Comparison of ENCODE assay signal across 26 cellular contexts in genomic region chr7:109282726-109283125, GRCh38.
"Had no signal": no experiment of that assay in that cellular context is flagged by ENCODE, and none has a peak within 500 bp of the region (broad histone marks: within the 10 kb centered on the region; RNA-seq: fewer than 3 reads in every experiment).

No MANE protein-coding gene starts in this region.

- H3K27me3 ChIP-seq: adrenal gland, esophagus muscularis mucosa, neutrophil, ovary, spleen, testis, uterus had no signal

- H3K4me1 ChIP-seq: adrenal gland, esophagus muscularis mucosa, lower lobe of right lung, prostate gland, spleen, testis, uterus had no signal

- H3K4me1 Mint-ChIP-seq: activated CD4-positive, alpha-beta T cell treated with anti-CD3 and anti-CD28 coated beads for 36 hours; activated CD8-positive, alpha-beta memory T cell treated with anti-CD3 and anti-CD28 coated beads, Interleukin-2, amount 10 ng/mL, durations not matched to agents 7 days and 5 days; activated naive CD8-positive, alpha-beta T cell treated with anti-CD3 and anti-CD28 coated beads for 36 hours; central memory CD8-positive, alpha-beta T cell; nephron had no signal

- H3K4me3 Mint-ChIP-seq: activated CD4-positive, alpha-beta T cell treated with anti-CD3 and anti-CD28 coated beads for 36 hours; activated CD8-positive, alpha-beta memory T cell treated with anti-CD3 and anti-CD28 coated beads, Interleukin-2, amount 10 ng/mL, durations not matched to agents 7 days and 5 days; activated CD8-positive, alpha-beta T cell treated with anti-CD3 and anti-CD28 coated beads, Interleukin-2, amount 10 ng/mL, durations not matched to agents 7 days and 5 days; activated naive CD4-positive, alpha-beta T cell treated with anti-CD3 and anti-CD28 coated beads for 36 hours; activated naive CD8-positive, alpha-beta T cell treated with anti-CD3 and anti-CD28 coated beads for 36 hours; central memory CD8-positive, alpha-beta T cell; nephron had no signal

- H3K36me3 Mint-ChIP-seq: activated CD8-positive, alpha-beta memory T cell treated with anti-CD3 and anti-CD28 coated beads, Interleukin-2, amount 10 ng/mL, durations not matched to agents 7 days and 5 days; activated naive CD8-positive, alpha-beta T cell treated with anti-CD3 and anti-CD28 coated beads for 36 hours had no signal

- H3K27ac ChIP-seq: adrenal gland, esophagus muscularis mucosa, lower lobe of right lung, neutrophil, ovary, prostate gland, spleen, testis, uterus had no signal

- H3K27me3 Mint-ChIP-seq: activated CD4-positive, alpha-beta T cell treated with anti-CD3 and anti-CD28 coated beads for 36 hours; activated CD8-positive, alpha-beta memory T cell treated with anti-CD3 and anti-CD28 coated beads, Interleukin-2, amount 10 ng/mL, durations not matched to agents 7 days and 5 days; activated naive CD8-positive, alpha-beta T cell treated with anti-CD3 and anti-CD28 coated beads for 36 hours; central memory CD8-positive, alpha-beta T cell had no signal

- H3K9me3 Mint-ChIP-seq: nephron had no signal

- H3K36me3 ChIP-seq: adrenal gland, esophagus muscularis mucosa, lower lobe of right lung, neutrophil, ovary, prostate gland, spleen, uterus had no signal

- H3K4me3 ChIP-seq: adrenal gland, esophagus muscularis mucosa, lower lobe of right lung, mucosa of descending colon, ovary, prostate gland, spleen, testis, uterus had no signal

- H3K27ac Mint-ChIP-seq: activated CD4-positive, alpha-beta T cell treated with anti-CD3 and anti-CD28 coated beads for 36 hours; activated CD8-positive, alpha-beta memory T cell treated with anti-CD3 and anti-CD28 coated beads, Interleukin-2, amount 10 ng/mL, durations not matched to agents 7 days and 5 days; activated CD8-positive, alpha-beta T cell treated with anti-CD3 and anti-CD28 coated beads, Interleukin-2, amount 10 ng/mL, durations not matched to agents 7 days and 5 days; activated naive CD4-positive, alpha-beta T cell treated with anti-CD3 and anti-CD28 coated beads for 36 hours; activated naive CD8-positive, alpha-beta T cell treated with anti-CD3 and anti-CD28 coated beads for 36 hours; nephron had no signal

- ATAC-seq: activated CD4-positive, alpha-beta T cell treated with anti-CD3 and anti-CD28 coated beads for 36 hours; activated CD8-positive, alpha-beta memory T cell treated with anti-CD3 and anti-CD28 coated beads, Interleukin-2, amount 10 ng/mL, durations not matched to agents 7 days and 5 days; activated CD8-positive, alpha-beta T cell treated with anti-CD3 and anti-CD28 coated beads, Interleukin-2, amount 10 ng/mL, durations not matched to agents 7 days and 5 days; lower lobe of right lung; mucosa of descending colon had no signal

- DNase-seq: activated CD4-positive, alpha-beta T cell treated with anti-CD3 and anti-CD28 coated beads for 36 hours; activated CD4-positive, CD25-positive, alpha-beta regulatory T cell; activated CD8-positive, alpha-beta memory T cell treated with anti-CD3 and anti-CD28 coated beads, Interleukin-2, amount 10 ng/mL, durations not matched to agents 7 days and 5 days; activated CD8-positive, alpha-beta T cell treated with anti-CD3 and anti-CD28 coated beads, Interleukin-2, amount 10 ng/mL, durations not matched to agents 7 days and 5 days; activated naive CD4-positive, alpha-beta T cell treated with anti-CD3 and anti-CD28 coated beads for 36 hours; activated naive CD8-positive, alpha-beta T cell treated with anti-CD3 and anti-CD28 coated beads for 36 hours; activated T-cell treated with anti-CD3 and anti-CD28 coated beads, Interleukin-2, amount 50 U/mL, for 48 hours; adrenal gland; aorta; dermis blood vessel endothelial cell; effector CD4-positive, alpha-beta T cell; islet precursor cell; lower lobe of right lung; mesenchymal stem cell; mucosa of descending colon; ovary; retina; spleen; stimulated activated naive CD4-positive, alpha-beta T cell; testis; uterus had no signal
